Comparison of ENCODE assay signal across 27 cellular contexts in the genomic region with DNA sequence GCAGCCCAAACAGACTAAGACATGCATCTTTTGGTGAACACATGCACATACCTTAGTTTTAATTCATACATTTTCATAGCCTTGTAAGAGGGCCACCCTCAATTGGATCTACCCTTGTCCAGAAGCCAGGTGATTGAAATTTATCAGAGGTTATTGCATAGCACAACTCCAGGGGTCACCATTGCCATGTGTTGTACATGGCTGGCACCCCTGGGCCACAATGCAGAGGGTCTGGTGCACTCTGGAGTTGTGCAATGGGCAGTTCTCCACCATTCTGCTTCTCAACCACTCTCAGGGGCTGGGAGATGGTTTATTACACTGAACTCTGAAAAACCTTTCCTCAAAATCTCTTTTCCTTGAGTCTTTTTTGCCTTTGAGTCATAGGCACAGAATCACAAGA.
"Had no signal": no experiment of that assay in that cellular context is flagged by ENCODE, and none has a peak within 500 bp of the region (broad histone marks: within the 10 kb centered on the region; RNA-seq: fewer than 3 reads in every experiment).

No MANE protein-coding gene starts in this region.

- H3K4me3 ChIP-seq: SJSA1 had no signal

- DNase-seq: activated B cell treated with CpG ODN at 0.5 μM for 24 hours; activated CD4-positive, alpha-beta T cell treated with anti-CD3 and anti-CD28 coated beads for 1 hour; activated CD4-positive, alpha-beta T cell treated with anti-CD3 and anti-CD28 coated beads, Interleukin-2, amount 10 ng/mL, durations not matched to agents 24 days and 14 days; activated CD4-positive, alpha-beta T cell treated with anti-CD3 and anti-CD28 coated beads, Interleukin-2, amount 50 U/mL, for 48 hours; activated CD8-positive, alpha-beta memory T cell treated with anti-CD3 and anti-CD28 coated beads, Interleukin-2, amount 10 ng/mL, durations not matched to agents 7 days and 5 days; activated effector memory CD4-positive, alpha-beta T cell treated with Interleukin-2 at 50 U/mL for 16 hours; activated naive CD4-positive, alpha-beta T cell; activated naive CD8-positive, alpha-beta T cell treated with anti-CD3 and anti-CD28 coated beads, Interleukin-2, amount 50 U/mL, for 24 hours; activated T-cell treated with anti-CD3 and anti-CD28 coated beads, Interleukin-2, amount 50 U/mL, for 24 hours; amniotic stem cell; NCI-H1092; NCI-H1417; NCI-H2029; NCI-H345; NCI-H510A; NCI-H526 treated with DMSO at 0.1 percent for 48 hours; PC-3; SHP77; SW 1271 had no signal

- H3K4me3 Mint-ChIP-seq: activated B cell treated with CpG ODN at 0.5 μM for 24 hours; activated CD4-positive, alpha-beta T cell treated with anti-CD3 and anti-CD28 coated beads, Interleukin-2, amount 10 ng/mL, durations not matched to agents 24 days and 14 days; activated CD8-positive, alpha-beta memory T cell treated with anti-CD3 and anti-CD28 coated beads, Interleukin-2, amount 10 ng/mL, durations not matched to agents 7 days and 5 days; activated naive CD4-positive, alpha-beta T cell treated with anti-CD3 and anti-CD28 coated beads, Interleukin-2, amount 50 U/mL, for 24 hours; activated naive CD8-positive, alpha-beta T cell treated with anti-CD3 and anti-CD28 coated beads, Interleukin-2, amount 50 U/mL, for 24 hours; activated T-cell treated with anti-CD3 and anti-CD28 coated beads, Interleukin-2, amount 50 U/mL, for 24 hours; activated T-helper 1 cell treated with anti-CD3 and anti-CD28 coated beads, Interleukin-12 subunit alpha, Interleukin-12 subunit beta, Interleukin-2, Interleukin-4 antibody, amounts not matched to agents 30 ng/mL and 10 ng/mL and 1 ng/mL, durations not matched to agents 14 hours and 24 hours and 36 hours; brain; central memory CD8-positive, alpha-beta T cell; T-helper 2 cell treated with Interferon-gamma antibody and Interleukin-4, amounts not matched to agents 5 μg/mL and 100 μg/mL, for 36 hours had no signal

- H3K27ac Mint-ChIP-seq: activated B cell treated with CpG ODN at 0.5 μM for 24 hours; activated CD4-positive, alpha-beta T cell treated with anti-CD3 and anti-CD28 coated beads, Interleukin-2, amount 10 ng/mL, durations not matched to agents 24 days and 14 days; activated CD8-positive, alpha-beta memory T cell treated with anti-CD3 and anti-CD28 coated beads, Interleukin-2, amount 10 ng/mL, durations not matched to agents 7 days and 5 days; activated naive CD4-positive, alpha-beta T cell treated with anti-CD3 and anti-CD28 coated beads, Interleukin-2, amount 50 U/mL, for 24 hours; activated naive CD8-positive, alpha-beta T cell treated with anti-CD3 and anti-CD28 coated beads, Interleukin-2, amount 50 U/mL, for 24 hours; activated T-cell treated with anti-CD3 and anti-CD28 coated beads, Interleukin-2, amount 50 U/mL, for 24 hours; activated T-helper 1 cell treated with anti-CD3 and anti-CD28 coated beads, Interleukin-12 subunit alpha, Interleukin-12 subunit beta, Interleukin-2, Interleukin-4 antibody, amounts not matched to agents 30 ng/mL and 10 ng/mL and 1 ng/mL, durations not matched to agents 14 hours and 24 hours and 36 hours; brain; T-helper 2 cell treated with Interferon-gamma antibody and Interleukin-4, amounts not matched to agents 5 μg/mL and 100 μg/mL, for 36 hours had no signal

- H3K36me3 ChIP-seq: SJSA1 had no signal

- H3K4me1 ChIP-seq: SJSA1 had no signal

- H3K9me3 Mint-ChIP-seq: activated B cell treated with CpG ODN at 0.5 μM for 24 hours; activated CD4-positive, alpha-beta T cell treated with anti-CD3 and anti-CD28 coated beads, Interleukin-2, amount 10 ng/mL, durations not matched to agents 24 days and 14 days; activated naive CD4-positive, alpha-beta T cell treated with anti-CD3 and anti-CD28 coated beads, Interleukin-2, amount 50 U/mL, for 24 hours; activated naive CD8-positive, alpha-beta T cell treated with anti-CD3 and anti-CD28 coated beads, Interleukin-2, amount 50 U/mL, for 24 hours; activated T-cell treated with anti-CD3 and anti-CD28 coated beads, Interleukin-2, amount 50 U/mL, for 24 hours; activated T-helper 1 cell treated with anti-CD3 and anti-CD28 coated beads, Interleukin-12 subunit alpha, Interleukin-12 subunit beta, Interleukin-2, Interleukin-4 antibody, amounts not matched to agents 30 ng/mL and 10 ng/mL and 1 ng/mL, durations not matched to agents 14 hours and 24 hours and 36 hours; central memory CD8-positive, alpha-beta T cell; T-helper 2 cell treated with Interferon-gamma antibody and Interleukin-4, amounts not matched to agents 5 μg/mL and 100 μg/mL, for 36 hours had no signal

- H3K27me3 Mint-ChIP-seq: activated B cell treated with CpG ODN at 0.5 μM for 24 hours; activated CD4-positive, alpha-beta T cell treated with anti-CD3 and anti-CD28 coated beads, Interleukin-2, amount 10 ng/mL, durations not matched to agents 24 days and 14 days; activated CD8-positive, alpha-beta memory T cell treated with anti-CD3 and anti-CD28 coated beads, Interleukin-2, amount 10 ng/mL, durations not matched to agents 7 days and 5 days; activated naive CD4-positive, alpha-beta T cell treated with anti-CD3 and anti-CD28 coated beads, Interleukin-2, amount 50 U/mL, for 24 hours; activated naive CD8-positive, alpha-beta T cell treated with anti-CD3 and anti-CD28 coated beads, Interleukin-2, amount 50 U/mL, for 24 hours; central memory CD8-positive, alpha-beta T cell had no signal

- H3K27ac ChIP-seq: SJSA1 had no signal

- H3K27me3 ChIP-seq: SJSA1 had no signal

- ATAC-seq: activated CD8-positive, alpha-beta memory T cell treated with anti-CD3 and anti-CD28 coated beads, Interleukin-2, amount 10 ng/mL, durations not matched to agents 7 days and 5 days; activated naive CD8-positive, alpha-beta T cell treated with anti-CD3 and anti-CD28 coated beads, Interleukin-2, amount 50 U/mL, for 24 hours; PC-3; SK-N-SH treated with all-trans-retinoic acid at 6 μM for 48 hours had no signal

- H3K9me3 ChIP-seq: SJSA1 had no signal

- H3K36me3 Mint-ChIP-seq: activated CD8-positive, alpha-beta memory T cell treated with anti-CD3 and anti-CD28 coated beads, Interleukin-2, amount 10 ng/mL, durations not matched to agents 7 days and 5 days; activated naive CD4-positive, alpha-beta T cell treated with anti-CD3 and anti-CD28 coated beads, Interleukin-2, amount 50 U/mL, for 24 hours; brain had no signal

- H3K4me1 Mint-ChIP-seq: activated B cell treated with CpG ODN at 0.5 μM for 24 hours; activated CD4-positive, alpha-beta T cell treated with anti-CD3 and anti-CD28 coated beads, Interleukin-2, amount 10 ng/mL, durations not matched to agents 24 days and 14 days; activated CD8-positive, alpha-beta memory T cell treated with anti-CD3 and anti-CD28 coated beads, Interleukin-2, amount 10 ng/mL, durations not matched to agents 7 days and 5 days; activated naive CD4-positive, alpha-beta T cell treated with anti-CD3 and anti-CD28 coated beads, Interleukin-2, amount 50 U/mL, for 24 hours; activated naive CD8-positive, alpha-beta T cell treated with anti-CD3 and anti-CD28 coated beads, Interleukin-2, amount 50 U/mL, for 24 hours; brain; central memory CD8-positive, alpha-beta T cell had no signal

- FAIRE-seq: RCC 7860 had no signal
